ENCODE assay signal across 25 cellular contexts in the genomic region with DNA sequence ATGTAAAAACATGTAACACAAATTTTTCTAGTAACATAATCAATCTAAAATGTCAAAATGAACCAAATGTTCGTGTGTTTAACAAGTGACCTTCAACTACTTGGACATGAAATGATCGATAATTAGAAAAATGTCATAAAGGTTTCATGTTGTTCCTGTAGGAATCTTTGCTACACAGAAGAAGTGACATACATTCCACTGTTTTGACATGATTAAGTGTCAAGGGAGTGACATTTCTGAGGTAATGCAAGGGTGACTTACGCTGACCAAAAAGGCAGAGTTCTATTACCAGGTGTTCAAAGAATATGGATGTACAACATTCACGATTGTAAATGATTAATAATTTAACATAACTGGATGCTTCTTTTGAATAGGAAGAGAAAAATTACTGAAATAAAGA.
DNase-seq lines count a peak whose midpoint lies in the region; FAIRE-seq and TF ChIP-seq lines count a peak whose summit lies in the region.
"Had no signal": no experiment of that assay in that cellular context is flagged by ENCODE, and none has a peak within 500 bp of the region (broad histone marks: within the 10 kb centered on the region; RNA-seq: fewer than 3 reads in every experiment).

No MANE protein-coding gene starts in this region.

- H3K36me3 ChIP-seq in astrocyte (ENCODE audit: insufficient read depth, low read length) (no peaks in the 10 kb centered on the region), neural cell (ENCODE audit: insufficient read depth, low read length) (no peaks in the 10 kb centered on the region)
- H3K36me3 ChIP-seq: BE2C, BLaER1 had no signal

- no peaks in the 10 kb centered on the region for H3F3A ChIP-seq in neural cell (ENCODE audit: insufficient read depth, low read length, poor library complexity, severe bottlenecking)

- no peaks in the 10 kb centered on the region for H3K79me2 ChIP-seq in astrocyte (ENCODE audit: insufficient read depth, low read length)
- no peaks in the 10 kb centered on the region for H3K79me2 ChIP-seq in neural cell (replicated peaks; ENCODE audit: insufficient read depth, low read length)

- no peaks in the 10 kb centered on the region for H4K20me1 ChIP-seq in astrocyte (ENCODE audit: insufficient read depth, low read length)
- H4K20me1 ChIP-seq in neural cell (ENCODE audit: insufficient read depth), result no peaks in the 10 kb centered on the region
- H4K20me1 ChIP-seq: BLaER1 had no signal

- CTCF ChIA-PET in HEK293T (lab: Yijun Ruan, JAX), result no interaction called here

- H3K4me2 ChIP-seq in astrocyte (ENCODE audit: low read length), result no peak overlapping the region
- peak overlapping the region; percentile 50 for H3K4me2 ChIP-seq in neural cell (ENCODE audit: low read length)
- H3K4me2 ChIP-seq: BLaER1 had no signal

- H3K4me1 Mint-ChIP-seq in astrocyte (ENCODE audit: low read depth, unreplicated experiment), result no peaks in the 10 kb centered on the region
- H3K4me1 Mint-ChIP-seq in CD14-positive monocyte, result no peaks in the 10 kb centered on the region

- no peak overlapping the region for H3K27ac ChIP-seq in astrocyte (ENCODE audit: low read depth, low read length)
- H3K27ac ChIP-seq in neural cell (ENCODE audit: low read length), result peak overlapping the region; percentile 57
- H3K27ac ChIP-seq: BLaER1 had no signal

- peak; percentile 34 for FAIRE-seq in astrocyte (lab: Jason Lieb, UNC)
- FAIRE-seq: GM12878, GM12892, GM18507 had no signal

- H3K9ac ChIP-seq in astrocyte (ENCODE audit: low read length), result no peak overlapping the region
- no peak overlapping the region for H3K9ac ChIP-seq in neural cell (ENCODE audit: low read length)
- H3K9ac ChIP-seq: BLaER1 had no signal

- H3K27me3 ChIP-seq in astrocyte (ENCODE audit: insufficient read depth, low read length) (no peaks in the 10 kb centered on the region), neural cell (ENCODE audit: insufficient read depth, low read depth, low read length) (no peaks in the 10 kb centered on the region)
- H3K27me3 ChIP-seq: BE2C, BLaER1 had no signal

- no peaks in the 10 kb centered on the region for H3K9me3 ChIP-seq in astrocyte (ENCODE audit: insufficient read depth, low read depth, low read length)
- H3K9me3 ChIP-seq in neural cell (ENCODE audit: low read length), result no peaks in the 10 kb centered on the region
- H3K9me3 ChIP-seq: BE2C, BLaER1, Caco-2 had no signal

- no peak overlapping the region for H2AFZ ChIP-seq in astrocyte (ENCODE audit: low read depth, low read length)
- no peak overlapping the region for H2AFZ ChIP-seq in neural cell (ENCODE audit: low read depth, low read length)

- POLR2A ChIA-PET in HEK293T (lab: Yijun Ruan, JAX), result no interaction called here

- H3K27ac Mint-ChIP-seq in astrocyte (ENCODE audit: unreplicated experiment) (no peak overlapping the region), CD14-positive monocyte (no peak overlapping the region)
- H3K27ac Mint-ChIP-seq: CD4-positive, alpha-beta T cell; CD8-positive, alpha-beta T cell had no signal

- intact Hi-C loops in CD14-positive monocyte (cut with micrococcal nuclease), result no loop called here

- H3K9me2 ChIP-seq in neural cell (ENCODE audit: insufficient read depth, low read length), result no peaks in the 10 kb centered on the region

- H3K4me3 Mint-ChIP-seq in astrocyte (ENCODE audit: unreplicated experiment), result no peak overlapping the region
- no peak overlapping the region for H3K4me3 Mint-ChIP-seq in CD14-positive monocyte
- H3K4me3 Mint-ChIP-seq: CD4-positive, alpha-beta T cell; CD8-positive, alpha-beta T cell had no signal

- H3K4me3 ChIP-seq in astrocyte (ENCODE audit: insufficient read depth, low read depth, low read length) (no peak overlapping the region), neural cell (ENCODE audit: low read length) (peak overlapping the region; percentile 30)
- H3K4me3 ChIP-seq: BLaER1, GM12878 had no signal

- peak; percentile 92 for TF ChIP-seq EP300 in neural cell (conservative IDR thresholded peaks at IDR 0.05; ENCODE audit: poor library complexity, severe bottlenecking)

- no peak for TF ChIP-seq RAD21 in neural cell (conservative IDR thresholded peaks at IDR 0.05)

- no peak for TF ChIP-seq CTCF in astrocyte (IDR thresholded peaks at IDR 0.05; ENCODE audit: insufficient read depth, low read depth, low read length)
- no peak for TF ChIP-seq CTCF in neural cell (IDR thresholded peaks at IDR 0.05; ENCODE audit: poor library complexity, severe bottlenecking)
- no peak for TF ChIP-seq CTCF in CD14-positive monocyte (IDR thresholded peaks at IDR 0.05)

- DNase-seq in HEK293T (ENCODE audit: extremely low spot score), result no peak
- DNase-seq in astrocyte (ENCODE audit: low read depth), result no peak
- no peak for DNase-seq in NCI-H2171 treated with DMSO at 0.1 percent for 48 hours (lab: John Stamatoyannopoulos, UW)
- no peak for DNase-seq in CD14-positive monocyte (ENCODE audit: low spot score)
- no peak for DNase-seq in NCI-H1436 treated with DMSO at 0.1 percent for 48 hours (lab: John Stamatoyannopoulos, UW)
- DNase-seq: 8988T; ACHN; BE2C; C1 segment of cervical spinal cord; Caco-2; Calu3; CD4-positive, alpha-beta T cell; CD8-positive, alpha-beta T cell; DMS 273 treated with DMSO at 0.1 percent for 48 hours; DMS153; DMS53; DMS79; DND-41; EL; GDM1 had no signal

- H3K4me1 ChIP-seq in astrocyte (ENCODE audit: insufficient read depth, low read length), result no peaks in the 10 kb centered on the region
- H3K4me1 ChIP-seq: Caco-2 had no signal

- H3K9me3 Mint-ChIP-seq in astrocyte (ENCODE audit: unreplicated experiment), result no peaks in the 10 kb centered on the region
- peaks cover 0 to 3% (median 0%) of the 10 kb centered on the region in 7 donors for H3K9me3 Mint-ChIP-seq in CD14-positive monocyte

- H3K27me3 Mint-ChIP-seq in astrocyte (ENCODE audit: low read depth, unreplicated experiment) (no peaks in the 10 kb centered on the region), CD14-positive monocyte (ENCODE audit: low read depth in 3 of 3) (peaks cover 0 to 2% (median 0%) of the 10 kb centered on the region in 3 donors)
- H3K27me3 Mint-ChIP-seq: CD4-positive, alpha-beta T cell had no signal

- H3K36me3 Mint-ChIP-seq in astrocyte (ENCODE audit: low read depth, unreplicated experiment) (no peaks in the 10 kb centered on the region), CD14-positive monocyte (no peaks in the 10 kb centered on the region)
- H3K36me3 Mint-ChIP-seq: CD8-positive, alpha-beta T cell had no signal

TF ChIP-seq in HEK293T, 16 proteins besides CTCF, POLR2A, EP300 and RAD21:
- no peak for TF ChIP-seq SP1 (IDR thresholded peaks at IDR 0.05)
- TF ChIP-seq, protein P1, sequence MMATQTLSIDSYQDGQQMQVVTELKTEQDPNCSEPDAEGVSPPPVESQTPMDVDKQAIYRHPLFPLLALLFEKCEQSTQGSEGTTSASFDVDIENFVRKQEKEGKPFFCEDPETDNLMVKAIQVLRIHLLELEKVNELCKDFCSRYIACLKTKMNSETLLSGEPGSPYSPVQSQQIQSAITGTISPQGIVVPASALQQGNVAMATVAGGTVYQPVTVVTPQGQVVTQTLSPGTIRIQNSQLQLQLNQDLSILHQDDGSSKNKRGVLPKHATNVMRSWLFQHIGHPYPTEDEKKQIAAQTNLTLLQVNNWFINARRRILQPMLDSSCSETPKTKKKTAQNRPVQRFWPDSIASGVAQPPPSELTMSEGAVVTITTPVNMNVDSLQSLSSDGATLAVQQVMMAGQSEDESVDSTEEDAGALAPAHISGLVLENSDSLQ (IDR thresholded peaks at IDR 0.05), result peak; percentile 32

TF ChIP-seq in neural cell, 6 proteins besides CTCF, POLR2A, EP300 and RAD21:
- TF ChIP-seq EZH2 (IDR thresholded peaks at IDR 0.05; ENCODE audit: borderline replicate concordance, insufficient read depth, low read length, poor library complexity, severe bottlenecking) (no peak), SMC3 (conservative IDR thresholded peaks at IDR 0.05; ENCODE audit: poor library complexity) (no peak), POLR2AphosphoS5 (IDR thresholded peaks at IDR 0.05) (peak; percentile 81), MXI1 (conservative IDR thresholded peaks at IDR 0.05; ENCODE audit: poor library complexity, severe bottlenecking) (no peak), TAF1 (IDR thresholded peaks at IDR 0.05; ENCODE audit: low read depth) (no peak)
- TF ChIP-seq, protein P2, sequence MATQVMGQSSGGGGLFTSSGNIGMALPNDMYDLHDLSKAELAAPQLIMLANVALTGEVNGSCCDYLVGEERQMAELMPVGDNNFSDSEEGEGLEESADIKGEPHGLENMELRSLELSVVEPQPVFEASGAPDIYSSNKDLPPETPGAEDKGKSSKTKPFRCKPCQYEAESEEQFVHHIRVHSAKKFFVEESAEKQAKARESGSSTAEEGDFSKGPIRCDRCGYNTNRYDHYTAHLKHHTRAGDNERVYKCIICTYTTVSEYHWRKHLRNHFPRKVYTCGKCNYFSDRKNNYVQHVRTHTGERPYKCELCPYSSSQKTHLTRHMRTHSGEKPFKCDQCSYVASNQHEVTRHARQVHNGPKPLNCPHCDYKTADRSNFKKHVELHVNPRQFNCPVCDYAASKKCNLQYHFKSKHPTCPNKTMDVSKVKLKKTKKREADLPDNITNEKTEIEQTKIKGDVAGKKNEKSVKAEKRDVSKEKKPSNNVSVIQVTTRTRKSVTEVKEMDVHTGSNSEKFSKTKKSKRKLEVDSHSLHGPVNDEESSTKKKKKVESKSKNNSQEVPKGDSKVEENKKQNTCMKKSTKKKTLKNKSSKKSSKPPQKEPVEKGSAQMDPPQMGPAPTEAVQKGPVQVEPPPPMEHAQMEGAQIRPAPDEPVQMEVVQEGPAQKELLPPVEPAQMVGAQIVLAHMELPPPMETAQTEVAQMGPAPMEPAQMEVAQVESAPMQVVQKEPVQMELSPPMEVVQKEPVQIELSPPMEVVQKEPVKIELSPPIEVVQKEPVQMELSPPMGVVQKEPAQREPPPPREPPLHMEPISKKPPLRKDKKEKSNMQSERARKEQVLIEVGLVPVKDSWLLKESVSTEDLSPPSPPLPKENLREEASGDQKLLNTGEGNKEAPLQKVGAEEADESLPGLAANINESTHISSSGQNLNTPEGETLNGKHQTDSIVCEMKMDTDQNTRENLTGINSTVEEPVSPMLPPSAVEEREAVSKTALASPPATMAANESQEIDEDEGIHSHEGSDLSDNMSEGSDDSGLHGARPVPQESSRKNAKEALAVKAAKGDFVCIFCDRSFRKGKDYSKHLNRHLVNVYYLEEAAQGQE (IDR thresholded peaks at IDR 0.05; ENCODE audit: borderline replicate concordance), result peak; percentile 38
